In genomic region chr17:81067331-81067730, GRCh38 we compare ENCODE assay signal across 27 cellular contexts. TPM values are rescaled to one million over a fixed set of nuclear protein-coding genes. Genes with fewer than 3 reads are reported as not detected.
A peak's percentile ranks its signal among the peaks of the same experiment; 100 is the strongest.
DNase-seq lines count a peak whose midpoint lies in the region; ATAC-seq and TF ChIP-seq lines count a peak whose summit lies in the region.
"Had no signal": no experiment of that assay in that cellular context is flagged by ENCODE, and none has a peak within 500 bp of the region (broad histone marks: within the 10 kb centered on the region; RNA-seq: fewer than 3 reads in every experiment).

No MANE protein-coding gene starts in this region.

- ATAC-seq in HG02885 (IDR thresholded peaks at IDR 0.05; ENCODE audit: poor library complexity, unreplicated experiment) (no peak), psoas muscle (no peak)
- ATAC-seq: natural killer cell treated with Interleukin-12 subunit alpha and Interleukin-12 subunit beta and Interleukin-15 and Interleukin-18, amount 100 ng/mL, for 72 hours had no signal

- H3K4me1 Mint-ChIP-seq in endodermal cell = no peaks in the 10 kb centered on the region
- H3K4me1 Mint-ChIP-seq: activated B cell treated with CpG ODN at 0.5 μM for 24 hours; CD4-positive, CD25-positive, alpha-beta regulatory T cell had no signal

- H3K27ac ChIP-seq in BLaER1 (no peak overlapping the region), angular gyrus (ENCODE audit: low read depth, low read length) (peak overlapping the region; percentile 47), psoas muscle (no peak overlapping the region), endodermal cell (ENCODE audit: low read depth, low read length) (no peak overlapping the region)
- H3K27ac ChIP-seq: Peyer's patch, uterus had no signal

- intact Hi-C loops in psoas muscle (cut with DNase I) = no loop called here

- H3K27me3 ChIP-seq in BLaER1 = peaks cover 97% of the 10 kb centered on the region
- no peaks in the 10 kb centered on the region for H3K27me3 ChIP-seq in H7 (ENCODE audit: control insufficient read depth, insufficient read depth, low read length)
- H3K27me3 ChIP-seq in psoas muscle (ENCODE audit: insufficient read depth in 3 of 3, low read length in 2 of 3) = peaks cover 0 to 19% (median 0%) of the 10 kb centered on the region in 3 donors
- H3K27me3 ChIP-seq in endodermal cell (ENCODE audit: control insufficient read depth, insufficient read depth, low read length, poor library complexity, severe bottlenecking) = no peaks in the 10 kb centered on the region
- H3K27me3 ChIP-seq: Peyer's patch, uterus had no signal

- H3K36me3 Mint-ChIP-seq in endodermal cell (ENCODE audit: low read depth) = peaks cover 5% of the 10 kb centered on the region
- H3K36me3 Mint-ChIP-seq: CD4-positive, CD25-positive, alpha-beta regulatory T cell; natural killer cell treated with Interleukin-12 subunit alpha and Interleukin-12 subunit beta and Interleukin-15 and Interleukin-18, amount 100 ng/mL, for 72 hours had no signal

- H3K4me3 Mint-ChIP-seq in endodermal cell = no peak overlapping the region
- H3K4me3 Mint-ChIP-seq: activated B cell treated with CpG ODN at 0.5 μM for 24 hours; CD4-positive, CD25-positive, alpha-beta regulatory T cell; mesothelial cell of epicardium; natural killer cell treated with Interleukin-12 subunit alpha and Interleukin-12 subunit beta and Interleukin-15 and Interleukin-18, amount 100 ng/mL, for 72 hours had no signal

- 41 to 58% (median 52%) methylated on average over 15 to 16 of the region's 16 CpGs for WGBS in psoas muscle, 3 donors
- 87 to 91% methylated on average over 14 to 16 of the region's 16 CpGs for WGBS in endodermal cell (ENCODE audit: insufficient coverage in 1 of 2, insufficient read length in 1 of 2), 2 experiments

- peaks cover 72% of the 10 kb centered on the region for H4K20me1 ChIP-seq in BLaER1

- H3K9ac ChIP-seq in BLaER1 (no peak overlapping the region), endodermal cell (ENCODE audit: extremely low read depth, low read length, poor library complexity, severe bottlenecking) (no peak overlapping the region)
- H3K9ac ChIP-seq: parathyroid adenoma had no signal

- DNase-seq in MV-4-11 (lab: John Stamatoyannopoulos, UW) = peak; percentile 9
- peak; percentile 48 for DNase-seq in left kidney (ENCODE audit: low read depth, low spot score)
- no peak for DNase-seq in H7
- DNase-seq in psoas muscle = no peak
- no peak for DNase-seq in endodermal cell
- DNase-seq: activated B cell treated with CpG ODN at 0.5 μM for 24 hours; activated CD4-positive, alpha-beta T cell treated with anti-CD3 and anti-CD28 coated beads, Interleukin-2, amount 50 U/mL, for 48 hours; activated gamma-delta T cell treated with Interleukin-2 at 50 U/mL for 16 hours; CD4-positive, CD25-positive, alpha-beta regulatory T cell; dermis blood vessel endothelial cell; DMS 273 treated with DMSO at 0.1 percent for 48 hours; foreskin fibroblast; IMR-90; left ventricle myocardium inferior; NCI-H1436 treated with DMSO at 0.1 percent for 48 hours; NCI-H2227 treated with DMSO at 0.1 percent for 48 hours; NK-92 treated with Interleukin-12 subunit alpha and Interleukin-12 subunit beta, amount 100 ng/mL, for 24 hours; Peyer's patch; stimulated activated CD4-positive, alpha-beta T cell treated with anti-CD3 and anti-CD28 coated beads, Interleukin-1b, Interleukin-23, amount 100 ng/mL, for 48 hours; T-helper 2 cell; uterus had no signal

- H3K36me3 ChIP-seq in BLaER1 (no peaks in the 10 kb centered on the region), H7 (replicated peaks; ENCODE audit: control insufficient read depth, insufficient read depth, low read length) (no peaks in the 10 kb centered on the region), psoas muscle (ENCODE audit: insufficient read depth in 1 of 2, low read depth in 1 of 2) (no peaks in the 10 kb centered on the region), endodermal cell (ENCODE audit: control insufficient read depth, insufficient read depth, low read length) (no peaks in the 10 kb centered on the region)
- H3K36me3 ChIP-seq: Peyer's patch, uterus had no signal

- H3K27ac Mint-ChIP-seq in endodermal cell = no peak overlapping the region
- H3K27ac Mint-ChIP-seq: activated B cell treated with CpG ODN at 0.5 μM for 24 hours; CD4-positive, CD25-positive, alpha-beta regulatory T cell; mesothelial cell of epicardium; natural killer cell treated with Interleukin-12 subunit alpha and Interleukin-12 subunit beta and Interleukin-15 and Interleukin-18, amount 100 ng/mL, for 72 hours had no signal

- TF ChIP-seq CTCF in psoas muscle (IDR thresholded peaks at IDR 0.05) (no peak), endodermal cell (conservative IDR thresholded peaks at IDR 0.05) (no peak)

- H3K9me3 Mint-ChIP-seq in endodermal cell = no peaks in the 10 kb centered on the region
- H3K9me3 Mint-ChIP-seq: activated B cell treated with CpG ODN at 0.5 μM for 24 hours; CD4-positive, CD25-positive, alpha-beta regulatory T cell; mesothelial cell of epicardium; natural killer cell treated with Interleukin-12 subunit alpha and Interleukin-12 subunit beta and Interleukin-15 and Interleukin-18, amount 100 ng/mL, for 72 hours had no signal

- H3K4me2 ChIP-seq in BLaER1 = peak overlapping the region; percentile 85

- H3K9me3 ChIP-seq in BLaER1 (no peaks in the 10 kb centered on the region), psoas muscle (no peaks in the 10 kb centered on the region), endodermal cell (ENCODE audit: control insufficient read depth, low read length) (no peaks in the 10 kb centered on the region)
- H3K9me3 ChIP-seq: left ventricle myocardium inferior, Peyer's patch, uterus had no signal

- no peaks in the 10 kb centered on the region for H3K27me3 Mint-ChIP-seq in endodermal cell (ENCODE audit: insufficient read depth)
- H3K27me3 Mint-ChIP-seq: activated B cell treated with CpG ODN at 0.5 μM for 24 hours; CD4-positive, CD25-positive, alpha-beta regulatory T cell; natural killer cell treated with Interleukin-12 subunit alpha and Interleukin-12 subunit beta and Interleukin-15 and Interleukin-18, amount 100 ng/mL, for 72 hours had no signal

- H3K4me1 ChIP-seq in BLaER1 (peaks cover 52% of the 10 kb centered on the region), psoas muscle (peaks cover 5% of the 10 kb centered on the region), endodermal cell (ENCODE audit: control insufficient read depth, insufficient read depth, low read length) (no peaks in the 10 kb centered on the region)
- H3K4me1 ChIP-seq: uterus had no signal

- H3K4me3 ChIP-seq in BLaER1 = no peak overlapping the region
- no peak overlapping the region for H3K4me3 ChIP-seq in H7 (ENCODE audit: insufficient read depth, low read depth, low read length)
- no peak overlapping the region for H3K4me3 ChIP-seq in psoas muscle
- no peak overlapping the region for H3K4me3 ChIP-seq in endodermal cell (ENCODE audit: low read length)
- H3K4me3 ChIP-seq: left ventricle myocardium inferior, Peyer's patch, uterus had no signal

RNA-seq across cellular contexts. Expression of gene BAIAP2, which starts 32.4 kb away (rescaled TPM):
- 14.9 and 19.5 TPM in 2 replicates for total RNA-seq in H7 (2014; rRNA removed; shearing (Covaris generic))
- total RNA-seq in psoas muscle (10 to 100 TPM in 2 of 4 donors, 1 to 10 TPM in 2; 4.7 to 28.9 (median 10.0) TPM), endodermal cell (10 to 100 TPM; 24.9 to 32.7 TPM)
- 10 to 100 TPM in 1 of 3 donors, 1 to 10 TPM in 2; 3.9 to 13.5 (median 6.5) TPM for polyA plus RNA-seq in psoas muscle
- polyA plus RNA-seq in endodermal cell (2013, experiment 1 of 2) = 41.7 TPM
- 39.0 TPM for polyA plus RNA-seq in endodermal cell (2013, experiment 2 of 2)

Comparison
In these comparisons a context has a peak if more than half of its experiments do, and no peak if none do; other contexts are left out.
1. DNase-seq: peak in MV-4-11 (single experiment) and left kidney (single experiment); none in H7 (single experiment), psoas muscle (0 of 2) and endodermal cell (single experiment).